ENCODE assay signal across 22 cellular contexts in the genomic region with DNA sequence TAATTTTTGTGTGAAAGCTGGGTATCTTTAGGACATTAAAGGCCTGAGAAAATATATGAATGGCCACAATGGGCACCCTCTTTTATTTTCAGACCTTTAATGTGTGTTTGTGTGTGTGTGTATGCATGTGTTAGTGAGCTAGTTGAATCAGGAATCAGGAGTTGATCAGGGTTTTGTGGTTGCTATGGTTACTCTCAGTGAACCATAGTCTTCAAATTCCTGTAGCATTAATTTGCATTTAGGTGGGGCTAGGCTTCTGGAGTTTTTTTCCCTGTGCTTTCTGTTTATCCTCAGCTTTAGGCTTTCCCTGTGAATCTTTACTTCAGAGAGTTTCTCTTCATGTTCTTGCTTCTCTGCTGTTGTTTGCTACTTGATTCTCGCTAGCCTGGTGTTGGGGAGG.
DNase-seq lines count a peak whose midpoint lies in the region; ATAC-seq, FAIRE-seq and TF ChIP-seq lines count a peak whose summit lies in the region.
"Had no signal": no experiment of that assay in that cellular context is flagged by ENCODE, and none has a peak within 500 bp of the region (broad histone marks: within the 10 kb centered on the region; RNA-seq: fewer than 3 reads in every experiment).

No MANE protein-coding gene starts in this region.

- FAIRE-seq in small intestine (lab: Jason Lieb, UNC), result peak; percentile 15
- FAIRE-seq: A204.1, G401.6, HTR-8/SVneo had no signal

- no peaks in the 10 kb centered on the region for H3K36me3 ChIP-seq in small intestine (ENCODE audit: control insufficient read depth in 2 of 2, insufficient read depth in 2 of 2, low read length in 2 of 2)
- H3K36me3 ChIP-seq: colonic mucosa had no signal

- no peak for TF ChIP-seq CTCF in WTC11 (IDR thresholded peaks at IDR 0.05)

- 71 to 75% (median 72%) methylated on average over 1 of the region's 1 CpG for WGBS in small intestine, 3 donors

- H3K27me3 ChIP-seq in small intestine (ENCODE audit: control insufficient read depth in 2 of 2, insufficient read depth in 2 of 2, low read length in 2 of 2), result no peaks in the 10 kb centered on the region
- H3K27me3 ChIP-seq: colonic mucosa had no signal

- H3K4me3 Mint-ChIP-seq in WTC11, result no peak overlapping the region
- H3K4me3 Mint-ChIP-seq: activated naive CD8-positive, alpha-beta T cell treated with anti-CD3 and anti-CD28 coated beads, Interleukin-2, amount 10 ng/mL, durations not matched to agents 7 days and 5 days; B cell; brain; endodermal cell had no signal

- no peaks in the 10 kb centered on the region for H3K36me3 Mint-ChIP-seq in WTC11
- H3K36me3 Mint-ChIP-seq: activated naive CD8-positive, alpha-beta T cell treated with anti-CD3 and anti-CD28 coated beads, Interleukin-2, amount 10 ng/mL, durations not matched to agents 7 days and 5 days; brain had no signal

- no peaks in the 10 kb centered on the region for H3K9me3 Mint-ChIP-seq in WTC11
- H3K9me3 Mint-ChIP-seq: endodermal cell had no signal

- CTCF ChIA-PET in WTC11 (lab: Charles Lee), result interaction anchor here (0.6 to 1.0 kb wide), 3 partner anchors 9 to 348 kb away, joined by 3 read pairs; no protein-coding TSS in a partner anchor

- peak overlapping the region; percentile 34; the same call in 1 of the 2 replicates for H3K27ac Mint-ChIP-seq in WTC11
- H3K27ac Mint-ChIP-seq: activated naive CD8-positive, alpha-beta T cell treated with anti-CD3 and anti-CD28 coated beads, Interleukin-2, amount 10 ng/mL, durations not matched to agents 7 days and 5 days; B cell; endodermal cell had no signal

- H3K4me1 Mint-ChIP-seq in WTC11, result peaks cover 14% of the 10 kb centered on the region
- H3K4me1 Mint-ChIP-seq: brain had no signal

- H3K27me3 Mint-ChIP-seq in WTC11 (ENCODE audit: low read depth), result no peaks in the 10 kb centered on the region

- H3K27ac ChIP-seq in small intestine (ENCODE audit: low read depth in 1 of 2, low read length in 1 of 2), result no peak overlapping the region
- H3K27ac ChIP-seq: colonic mucosa had no signal

- ATAC-seq in WTC11 (peak; percentile 28; the same call in 1 of the 2 replicates), GM19467 (IDR thresholded peaks at IDR 0.05; ENCODE audit: unreplicated experiment) (no peak)

- no peak overlapping the region for H3K4me3 ChIP-seq in small intestine (ENCODE audit: low read depth in 1 of 2, low read length in 2 of 2)
- H3K4me3 ChIP-seq: colonic mucosa had no signal

- no peaks in the 10 kb centered on the region for H3K4me1 ChIP-seq in small intestine (ENCODE audit: control insufficient read depth in 2 of 2, insufficient read depth in 1 of 2, low read depth in 1 of 2, low read length in 1 of 2)
- H3K4me1 ChIP-seq: Caco-2, colonic mucosa had no signal

- DNase-seq in NCI-H748 (lab: John Stamatoyannopoulos, UW; ENCODE audit: unreplicated experiment) (peak; percentile 12), NCI-H748 treated with DMSO at 0.1 percent for 48 hours (lab: John Stamatoyannopoulos, UW) (no peak), WTC11 (ENCODE audit: low spot score) (no peak), iPS DF 19.7 (ENCODE audit: low read depth, low spot score) (peak; percentile 47), small intestine (no peak), GM19238 (ENCODE audit: insufficient read length, low spot score) (no peak)
- DNase-seq in stimulated activated CD4-positive, alpha-beta T cell treated with anti-CD3 and anti-CD28 coated beads, Interleukin-4, amount 100 ng/mL, for 24 hours, result no peak
- DNase-seq: activated CD4-positive, alpha-beta T cell treated with anti-CD3 and anti-CD28 coated beads for 1 hour; activated naive CD8-positive, alpha-beta T cell treated with anti-CD3 and anti-CD28 coated beads, Interleukin-2, amount 10 ng/mL, durations not matched to agents 7 days and 5 days; Caco-2; colonic mucosa; endodermal cell; GOT3; islet precursor cell; NCI-H1417; SHP77 treated with DMSO at 0.1 percent for 48 hours had no signal

- no peaks in the 10 kb centered on the region for H3K9me3 ChIP-seq in small intestine (ENCODE audit: control insufficient read depth, low read depth)
- H3K9me3 ChIP-seq: Caco-2, colonic mucosa had no signal

- POLR2A ChIA-PET in WTC11 (lab: Charles Lee), result no interaction called here

TF ChIP-seq in WTC11, 78 proteins besides CTCF, POLR2A, EP300 and RAD21:
- TF ChIP-seq ZNF671 (CRISPR knock-in tag; IDR thresholded peaks at IDR 0.05), result no peak
- no peak for TF ChIP-seq ZNF416 (CRISPR knock-in tag; IDR thresholded peaks at IDR 0.05)
- TF ChIP-seq SMAD3 (CRISPR knock-in tag; IDR thresholded peaks at IDR 0.05; ENCODE audit: borderline replicate concordance), result no peak
- TF ChIP-seq GRHL2 (CRISPR knock-in tag; IDR thresholded peaks at IDR 0.05; ENCODE audit: insufficient replicate concordance, severe bottlenecking), result no peak
- TF ChIP-seq, protein P1, sequence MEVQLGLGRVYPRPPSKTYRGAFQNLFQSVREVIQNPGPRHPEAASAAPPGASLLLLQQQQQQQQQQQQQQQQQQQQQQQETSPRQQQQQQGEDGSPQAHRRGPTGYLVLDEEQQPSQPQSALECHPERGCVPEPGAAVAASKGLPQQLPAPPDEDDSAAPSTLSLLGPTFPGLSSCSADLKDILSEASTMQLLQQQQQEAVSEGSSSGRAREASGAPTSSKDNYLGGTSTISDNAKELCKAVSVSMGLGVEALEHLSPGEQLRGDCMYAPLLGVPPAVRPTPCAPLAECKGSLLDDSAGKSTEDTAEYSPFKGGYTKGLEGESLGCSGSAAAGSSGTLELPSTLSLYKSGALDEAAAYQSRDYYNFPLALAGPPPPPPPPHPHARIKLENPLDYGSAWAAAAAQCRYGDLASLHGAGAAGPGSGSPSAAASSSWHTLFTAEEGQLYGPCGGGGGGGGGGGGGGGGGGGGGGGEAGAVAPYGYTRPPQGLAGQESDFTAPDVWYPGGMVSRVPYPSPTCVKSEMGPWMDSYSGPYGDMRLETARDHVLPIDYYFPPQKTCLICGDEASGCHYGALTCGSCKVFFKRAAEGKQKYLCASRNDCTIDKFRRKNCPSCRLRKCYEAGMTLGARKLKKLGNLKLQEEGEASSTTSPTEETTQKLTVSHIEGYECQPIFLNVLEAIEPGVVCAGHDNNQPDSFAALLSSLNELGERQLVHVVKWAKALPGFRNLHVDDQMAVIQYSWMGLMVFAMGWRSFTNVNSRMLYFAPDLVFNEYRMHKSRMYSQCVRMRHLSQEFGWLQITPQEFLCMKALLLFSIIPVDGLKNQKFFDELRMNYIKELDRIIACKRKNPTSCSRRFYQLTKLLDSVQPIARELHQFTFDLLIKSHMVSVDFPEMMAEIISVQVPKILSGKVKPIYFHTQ (CRISPR knock-in tag; IDR thresholded peaks at IDR 0.05), result no peak
- TF ChIP-seq ZNF423 (CRISPR knock-in tag; IDR thresholded peaks at IDR 0.05), result no peak
- TF ChIP-seq GABPB1 (CRISPR knock-in tag; IDR thresholded peaks at IDR 0.05), result no peak
- TF ChIP-seq, protein P2, sequence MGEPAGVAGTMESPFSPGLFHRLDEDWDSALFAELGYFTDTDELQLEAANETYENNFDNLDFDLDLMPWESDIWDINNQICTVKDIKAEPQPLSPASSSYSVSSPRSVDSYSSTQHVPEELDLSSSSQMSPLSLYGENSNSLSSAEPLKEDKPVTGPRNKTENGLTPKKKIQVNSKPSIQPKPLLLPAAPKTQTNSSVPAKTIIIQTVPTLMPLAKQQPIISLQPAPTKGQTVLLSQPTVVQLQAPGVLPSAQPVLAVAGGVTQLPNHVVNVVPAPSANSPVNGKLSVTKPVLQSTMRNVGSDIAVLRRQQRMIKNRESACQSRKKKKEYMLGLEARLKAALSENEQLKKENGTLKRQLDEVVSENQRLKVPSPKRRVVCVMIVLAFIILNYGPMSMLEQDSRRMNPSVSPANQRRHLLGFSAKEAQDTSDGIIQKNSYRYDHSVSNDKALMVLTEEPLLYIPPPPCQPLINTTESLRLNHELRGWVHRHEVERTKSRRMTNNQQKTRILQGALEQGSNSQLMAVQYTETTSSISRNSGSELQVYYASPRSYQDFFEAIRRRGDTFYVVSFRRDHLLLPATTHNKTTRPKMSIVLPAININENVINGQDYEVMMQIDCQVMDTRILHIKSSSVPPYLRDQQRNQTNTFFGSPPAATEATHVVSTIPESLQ (CRISPR knock-in tag; IDR thresholded peaks at IDR 0.05), result no peak

Comparison
In these comparisons a context has a peak if more than half of its experiments do, and no peak if none do; other contexts are left out.
1. DNase-seq: peak in NCI-H748 (single experiment) and iPS DF 19.7 (single experiment); none in NCI-H748 treated with DMSO at 0.1 percent for 48 hours (single experiment), WTC11 (single experiment), small intestine (single experiment), GM19238 (single experiment) and stimulated activated CD4-positive, alpha-beta T cell treated with anti-CD3 and anti-CD28 coated beads, Interleukin-4, amount 100 ng/mL, for 24 hours (single experiment).